In genomic region chr5:10153394-10153793, GRCh38 we compare ENCODE assay signal across 26 cellular contexts.
"Had no signal": no experiment of that assay in that cellular context is flagged by ENCODE, and none has a peak within 500 bp of the region (broad histone marks: within the 10 kb centered on the region; RNA-seq: fewer than 3 reads in every experiment).

No MANE protein-coding gene starts in this region.

- H3K27ac ChIP-seq: stomach, suprapubic skin, testis, thoracic aorta, thyroid gland, tibial artery, tibial nerve, transverse colon, upper lobe of left lung, upper lobe of right lung, uterus, vagina had no signal

- FAIRE-seq: urothelium cell line had no signal

- DNase-seq: stimulated activated CD4-positive, alpha-beta T cell treated with anti-CD3 and anti-CD28 coated beads, Interleukin-2, amount 100 ng/mL, for 48 hours; stimulated activated CD4-positive, alpha-beta T cell treated with anti-CD3 and anti-CD28 coated beads, Interleukin-4, amount 100 ng/mL, for 24 hours; stimulated activated CD4-positive, alpha-beta T cell treated with anti-CD3 and anti-CD28 coated beads, Interleukin-4, amount 100 ng/mL, for 4 hours; stimulated activated CD8-positive, alpha-beta memory T cell treated with anti-CD3 and anti-CD28 coated beads, Interleukin-4, amount 100 ng/mL, for 48 hours; stimulated activated naive B cell treated with anti-CD40 and anti-IgM and Interleukin-4, amounts not matched to agents 10 μg/mL and 1 μg/mL and 100 μg/mL, for 72 hours; stimulated activated naive CD4-positive, alpha-beta T cell; stimulated activated naive CD4-positive, alpha-beta T cell treated with Interleukin-2 at 50 U/mL for 16 hours; stimulated activated naive CD8-positive, alpha-beta T cell treated with anti-CD3 and anti-CD28 coated beads, Interleukin-15, amount 100 ng/mL, for 72 hours; stimulated activated naive CD8-positive, alpha-beta T cell treated with anti-CD3 and anti-CD28 coated beads, Interleukin-15, Interleukin-2, amounts not matched to agents 100 U/mL and 50 U/mL, for 24 hours; stomach; substantia nigra; testis; thyroid gland; tibial artery; transverse colon; trophoblast cell; upper lobe of left lung; upper lobe of right lung; uterus had no signal

- H3K9me3 ChIP-seq: stomach, suprapubic skin, testis, thoracic aorta, thyroid gland, tibial artery, tibial nerve, transverse colon, upper lobe of left lung, upper lobe of right lung, uterus, vagina had no signal

- H3K27me3 ChIP-seq: stomach, suprapubic skin, testis, thyroid gland, tibial artery, tibial nerve, transverse colon, upper lobe of left lung, upper lobe of right lung, uterus, vagina had no signal

- H3K4me1 ChIP-seq: suprapubic skin, testis, thyroid gland, tibial artery, tibial nerve, transverse colon, upper lobe of left lung, upper lobe of right lung, uterus, vagina had no signal

- H3K36me3 ChIP-seq: stomach, suprapubic skin, thoracic aorta, thyroid gland, tibial artery, tibial nerve, transverse colon, upper lobe of left lung, upper lobe of right lung, uterus, vagina had no signal

- H3K4me3 ChIP-seq: stomach, suprapubic skin, testis, thoracic aorta, thyroid gland, tibial artery, tibial nerve, transverse colon, upper lobe of left lung, upper lobe of right lung, uterus, vagina had no signal

- ATAC-seq: stimulated activated effector memory CD8-positive, alpha-beta T cell treated with anti-CD3 and anti-CD28 coated beads, Interleukin-12 subunit alpha, Interleukin-12 subunit beta, amount 100 ng/mL, for 72 hours; stimulated activated memory B cell treated with anti-CD40 and anti-IgM and Interleukin-4, amounts not matched to agents 10 μg/mL and 1 μg/mL and 100 μg/mL, for 72 hours; stimulated activated naive B cell treated with anti-CD40 and anti-IgM and Interleukin-4, amounts not matched to agents 10 μg/mL and 1 μg/mL and 100 μg/mL, for 72 hours; stimulated activated naive CD8-positive, alpha-beta T cell treated with anti-CD3 and anti-CD28 coated beads, Interleukin-15, amount 100 ng/mL, for 72 hours; stimulated activated naive CD8-positive, alpha-beta T cell treated with anti-CD3 and anti-CD28 coated beads, Interleukin-15, Interleukin-2, amounts not matched to agents 100 U/mL and 50 U/mL, for 24 hours; upper lobe of right lung had no signal
